18 cellular contexts compared by ENCODE assay signal in genomic region chr3:103976931-103977339, GRCh38.
DNase-seq lines count a peak whose midpoint lies in the region; ATAC-seq, FAIRE-seq and TF ChIP-seq lines count a peak whose summit lies in the region.
"Had no signal": no experiment of that assay in that cellular context is flagged by ENCODE, and none has a peak within 500 bp of the region (broad histone marks: within the 10 kb centered on the region; RNA-seq: fewer than 3 reads in every experiment).

No MANE protein-coding gene starts in this region.

- intact Hi-C loops in kidney (cut with DNase I): no loop called here

- no peak overlapping the region for H3K27ac ChIP-seq in kidney (ENCODE audit: low read depth in 2 of 2, low read length in 2 of 2)
- H3K27ac ChIP-seq: upper lobe of right lung had no signal

- H3K4me1 ChIP-seq in kidney (ENCODE audit: control insufficient read depth in 1 of 2, insufficient read depth in 1 of 2, low read depth in 1 of 2, low read length in 2 of 2) (no peaks in the 10 kb centered on the region), BE2C (no peaks in the 10 kb centered on the region), HAP-1 (no peaks in the 10 kb centered on the region)
- H3K4me1 ChIP-seq: upper lobe of right lung had no signal

- no peak for TF ChIP-seq CTCF in kidney (IDR thresholded peaks at IDR 0.05; ENCODE audit: borderline replicate concordance, extremely low read depth, insufficient read depth)
- TF ChIP-seq CTCF in BE2C (IDR thresholded peaks at IDR 0.05; ENCODE audit: low read depth, low read length): no peak

- ATAC-seq in GM18861 (IDR thresholded peaks at IDR 0.05; ENCODE audit: unreplicated experiment) (peak; percentile 96), GM21529 (IDR thresholded peaks at IDR 0.05; ENCODE audit: unreplicated experiment) (peak; percentile 89), HG03196 (IDR thresholded peaks at IDR 0.05; ENCODE audit: unreplicated experiment) (peak; percentile 97)
- ATAC-seq: esophagus mucosa, Panc1, upper lobe of right lung had no signal

- in situ Hi-C loops in HAP-1 (cut with MboI; ENCODE audit: low sequenced_read_pairs): no loop called here

- no peak overlapping the region for H3K9ac ChIP-seq in kidney (ENCODE audit: low read length in 2 of 2)

- H3K9me3 ChIP-seq in kidney (ENCODE audit: control insufficient read depth in 1 of 2, low read length in 2 of 2): no peaks in the 10 kb centered on the region
- no peaks in the 10 kb centered on the region for H3K9me3 ChIP-seq in BE2C
- no peaks in the 10 kb centered on the region for H3K9me3 ChIP-seq in HAP-1
- H3K9me3 ChIP-seq: upper lobe of right lung had no signal

- no peaks in the 10 kb centered on the region for H3K27me3 ChIP-seq in BE2C
- no peaks in the 10 kb centered on the region for H3K27me3 ChIP-seq in HAP-1 (ENCODE audit: low read depth)
- H3K27me3 ChIP-seq: upper lobe of right lung had no signal

- FAIRE-seq in kidney (lab: Jason Lieb, UNC): peak; percentile 59

- DNase-seq in kidney (no peak), BE2C (no peak), MV-4-11 (lab: John Stamatoyannopoulos, UW) (no peak), HAP-1 (ENCODE audit: low spot score in 2 of 2) (no peak)
- no peak for DNase-seq in activated CD8-positive, alpha-beta memory T cell treated with anti-CD3 and anti-CD28 coated beads for 24 hours
- DNase-seq: dermis blood vessel endothelial cell; glutamatergic neuron; islet precursor cell; NCI-H2029 treated with DMSO at 0.1 percent for 48 hours; NCI-H524 treated with DMSO at 0.1 percent for 48 hours; nucleus accumbens; stimulated activated naive CD4-positive, alpha-beta T cell treated with Interleukin-2 at 50 U/mL for 16 hours; upper lobe of right lung had no signal

- H3K36me3 ChIP-seq in kidney (ENCODE audit: control insufficient read depth in 1 of 2, insufficient read depth in 2 of 2, low read length in 2 of 2) (no peaks in the 10 kb centered on the region), BE2C (no peaks in the 10 kb centered on the region), HAP-1 (replicated peaks) (no peaks in the 10 kb centered on the region)
- H3K36me3 ChIP-seq: upper lobe of right lung had no signal

- H3K4me3 ChIP-seq in kidney (ENCODE audit: low read length in 2 of 2) (no peak overlapping the region), BE2C (ENCODE audit: low read depth, low read length) (no peak overlapping the region), HAP-1 (no peak overlapping the region)
- H3K4me3 ChIP-seq: upper lobe of right lung had no signal
